ENCODE assay signal across 9 cellular contexts in the genomic region with DNA sequence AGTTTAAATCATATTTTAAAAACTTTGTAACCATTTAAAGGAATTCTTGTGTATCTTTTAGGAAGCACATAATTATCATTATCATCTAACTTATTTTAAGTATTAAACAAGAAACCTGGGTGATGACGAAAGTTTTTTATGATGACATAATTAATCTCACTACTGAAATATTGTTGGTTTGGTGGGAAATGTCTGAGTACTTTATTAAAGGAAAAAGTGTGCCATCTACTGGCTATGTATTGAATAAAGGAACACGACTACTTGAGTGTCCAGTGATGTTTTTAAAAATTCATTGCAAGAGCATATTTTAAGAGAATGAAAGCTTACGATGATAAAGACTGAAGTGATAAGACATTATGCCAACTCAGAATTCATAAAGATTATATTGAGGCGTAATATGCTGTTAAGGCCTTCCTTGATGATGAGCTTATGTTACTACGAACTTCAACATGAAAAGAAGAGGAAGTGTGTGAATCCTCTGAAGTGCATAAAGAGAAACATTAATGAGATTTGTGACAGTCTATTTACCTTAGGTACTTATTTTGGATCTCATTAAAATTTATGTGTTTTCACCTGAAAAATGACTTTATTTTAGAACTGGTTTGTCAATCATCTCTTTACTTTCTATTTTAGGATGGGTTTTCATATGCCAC. TPM values are rescaled to one million over a fixed set of nuclear protein-coding genes. Genes with fewer than 3 reads are reported as not detected.
DNase-seq lines count a peak whose midpoint lies in the region; ATAC-seq and TF ChIP-seq lines count a peak whose summit lies in the region.
"Had no signal": no experiment of that assay in that cellular context is flagged by ENCODE, and none has a peak within 500 bp of the region (broad histone marks: within the 10 kb centered on the region; RNA-seq: fewer than 3 reads in every experiment).

No MANE protein-coding gene starts in this region.

- no peak overlapping the region for H3K27ac ChIP-seq in HEK293 (ENCODE audit: extremely low read depth, low read depth, low read length)
- no peak overlapping the region for H3K27ac ChIP-seq in stomach

- TF ChIP-seq CTCF in HEK293 (tag by site-specific recombination; IDR thresholded peaks at IDR 0.05) (no peak), stomach (IDR thresholded peaks at IDR 0.05) (peak in 4 of 7 experiments; percentile 22 to 56 (median 50))
- TF ChIP-seq CTCF in activated CD8-positive, alpha-beta T cell treated with anti-CD3 and anti-CD28 coated beads for 36 hours (IDR thresholded peaks at IDR 0.05), result peak; percentile 52

- intact Hi-C loops in activated CD8-positive, alpha-beta T cell treated with anti-CD3 and anti-CD28 coated beads for 36 hours (cut with micrococcal nuclease), result loop anchor here (5.0 to 10.0 kb wide), 2 partner anchors 192 to 660 kb away; no protein-coding TSS in a partner anchor
- intact Hi-C loops in left cardiac atrium (cut with DNase I), result loop anchor here in 1 of 2 donors (5.0 to 10.0 kb wide), 2 partner anchors 120 to 192 kb away; no protein-coding TSS in a partner anchor
- intact Hi-C loops in stomach (cut with DNase I; ENCODE audit: low total_unique reads), result loop anchor here (10.0 kb wide), 1 partner anchor 190 kb away; no protein-coding TSS in a partner anchor

- POLR2A ChIA-PET in activated naive CD8-positive, alpha-beta T cell treated with anti-CD3 and anti-CD28 coated beads, Interleukin-2, amount 10 ng/mL, durations not matched to agents 7 days and 5 days (lab: Charles Lee), result interaction anchor here (1.8 kb wide), 1 partner anchor 184 kb away, joined by 9 read pairs; a partner anchor contains a TSS
- POLR2A ChIA-PET in HEK293 (lab: Yijun Ruan, JAX), result interaction anchor here (0.7 to 1.1 kb wide), 3 partner anchors 12 to 193 kb away, joined by 3 read pairs; a partner anchor contains a TSS
- POLR2A ChIA-PET in activated CD8-positive, alpha-beta T cell treated with anti-CD3 and anti-CD28 coated beads for 36 hours (lab: Charles Lee), result interaction anchor here (1.0 to 1.8 kb wide), 3 partner anchors 12 to 193 kb away, joined by 4 to 8 read pairs (median 4); a partner anchor contains a TSS

- WGBS in stomach, 5 donors, result 26 to 33% (median 31%) methylated on average over 5 of the region's 5 CpGs

- no peak for DNase-seq in activated naive CD8-positive, alpha-beta T cell treated with anti-CD3 and anti-CD28 coated beads, Interleukin-2, amount 10 ng/mL, durations not matched to agents 7 days and 5 days
- no peak for DNase-seq in activated naive CD8-positive, alpha-beta T cell treated with anti-CD3 and anti-CD28 coated beads, Interleukin-2, amount 50 U/mL, for 24 hours
- peak; percentile 59 for DNase-seq in NCI-H146 (lab: John Stamatoyannopoulos, UW)
- no peak for DNase-seq in activated CD8-positive, alpha-beta T cell treated with anti-CD3 and anti-CD28 coated beads for 36 hours
- no peak for DNase-seq in left cardiac atrium
- DNase-seq in stomach, result no peak
- no peak for DNase-seq in occipital lobe (lab: John Stamatoyannopoulos, UW)

- peak overlapping the region; percentile 48 for H3K27ac Mint-ChIP-seq in activated naive CD8-positive, alpha-beta T cell treated with anti-CD3 and anti-CD28 coated beads, Interleukin-2, amount 10 ng/mL, durations not matched to agents 7 days and 5 days
- no peak overlapping the region for H3K27ac Mint-ChIP-seq in activated naive CD8-positive, alpha-beta T cell treated with anti-CD3 and anti-CD28 coated beads, Interleukin-2, amount 50 U/mL, for 24 hours
- peak overlapping the region; percentile 55 for H3K27ac Mint-ChIP-seq in activated CD8-positive, alpha-beta T cell treated with anti-CD3 and anti-CD28 coated beads for 36 hours
- H3K27ac Mint-ChIP-seq: dendritic cell treated with granulocyte-macrophage colony-stimulating factor and Interleukin-4, amounts not matched to agents 40 ng/mL and 50 ng/mL, for 4 days had no signal

- no peak for TF ChIP-seq POLR2A in stomach (IDR thresholded peaks at IDR 0.05)

- H3K36me3 Mint-ChIP-seq in activated naive CD8-positive, alpha-beta T cell treated with anti-CD3 and anti-CD28 coated beads, Interleukin-2, amount 10 ng/mL, durations not matched to agents 7 days and 5 days, result peaks cover 9% of the 10 kb centered on the region
- H3K36me3 Mint-ChIP-seq in activated naive CD8-positive, alpha-beta T cell treated with anti-CD3 and anti-CD28 coated beads, Interleukin-2, amount 50 U/mL, for 24 hours (ENCODE audit: low read depth), result peaks cover 1% of the 10 kb centered on the region
- H3K36me3 Mint-ChIP-seq in activated CD8-positive, alpha-beta T cell treated with anti-CD3 and anti-CD28 coated beads for 36 hours (ENCODE audit: low read depth), result peaks cover 5% of the 10 kb centered on the region

- peak overlapping the region; percentile 45 for H3K4me3 Mint-ChIP-seq in activated naive CD8-positive, alpha-beta T cell treated with anti-CD3 and anti-CD28 coated beads, Interleukin-2, amount 10 ng/mL, durations not matched to agents 7 days and 5 days
- no peak overlapping the region for H3K4me3 Mint-ChIP-seq in activated naive CD8-positive, alpha-beta T cell treated with anti-CD3 and anti-CD28 coated beads, Interleukin-2, amount 50 U/mL, for 24 hours
- H3K4me3 Mint-ChIP-seq in activated CD8-positive, alpha-beta T cell treated with anti-CD3 and anti-CD28 coated beads for 36 hours, result no peak overlapping the region
- H3K4me3 Mint-ChIP-seq: dendritic cell treated with granulocyte-macrophage colony-stimulating factor and Interleukin-4, amounts not matched to agents 40 ng/mL and 50 ng/mL, for 4 days had no signal

- H3K36me3 ChIP-seq in HEK293 (ENCODE audit: control insufficient read depth in 2 of 2, insufficient read depth in 1 of 2, low read length in 2 of 2) (peaks cover 27 to 35% of the 10 kb centered on the region in 2 experiments), stomach (peaks cover 7 to 42% (median 35%) of the 10 kb centered on the region in 4 donors)

- CTCF ChIA-PET in HEK293 (lab: Yijun Ruan, JAX), result interaction anchor here (0.5 to 4.4 kb wide), 50 partner anchors 11 to 1160 kb away, joined by 3 to 59 read pairs (median 5); a partner anchor contains a TSS
- CTCF ChIA-PET in activated CD8-positive, alpha-beta T cell treated with anti-CD3 and anti-CD28 coated beads for 36 hours (lab: Charles Lee), result interaction anchor here (0.7 to 3.6 kb wide), 33 partner anchors 8 to 662 kb away, joined by 3 to 48 read pairs (median 5); a partner anchor contains a TSS

- ATAC-seq in activated naive CD8-positive, alpha-beta T cell treated with anti-CD3 and anti-CD28 coated beads, Interleukin-2, amount 10 ng/mL, durations not matched to agents 7 days and 5 days (ENCODE audit: low read depth), result peak; percentile 65
- ATAC-seq in activated naive CD8-positive, alpha-beta T cell treated with anti-CD3 and anti-CD28 coated beads, Interleukin-2, amount 50 U/mL, for 24 hours, result no peak
- ATAC-seq in activated CD8-positive, alpha-beta T cell treated with anti-CD3 and anti-CD28 coated beads for 36 hours, result peak; percentile 87
- ATAC-seq in left cardiac atrium, result peak; percentile 41 to 72

- peaks cover 6% of the 10 kb centered on the region for H3K4me1 Mint-ChIP-seq in activated naive CD8-positive, alpha-beta T cell treated with anti-CD3 and anti-CD28 coated beads, Interleukin-2, amount 10 ng/mL, durations not matched to agents 7 days and 5 days
- peaks cover 5% of the 10 kb centered on the region for H3K4me1 Mint-ChIP-seq in activated naive CD8-positive, alpha-beta T cell treated with anti-CD3 and anti-CD28 coated beads, Interleukin-2, amount 50 U/mL, for 24 hours
- H3K4me1 Mint-ChIP-seq in activated CD8-positive, alpha-beta T cell treated with anti-CD3 and anti-CD28 coated beads for 36 hours (ENCODE audit: low read depth), result peaks cover 9% of the 10 kb centered on the region

- H3K4me3 ChIP-seq in HEK293 (ENCODE audit: low read depth, low read length) (no peak overlapping the region), stomach (no peak overlapping the region)

- H3K4me1 ChIP-seq in HEK293 (ENCODE audit: control insufficient read depth, insufficient read depth, low read length), result no peaks in the 10 kb centered on the region
- H3K4me1 ChIP-seq in stomach, result peaks cover 0 to 9% (median 3%) of the 10 kb centered on the region in 4 donors

- no peaks in the 10 kb centered on the region for H3K9me3 Mint-ChIP-seq in activated naive CD8-positive, alpha-beta T cell treated with anti-CD3 and anti-CD28 coated beads, Interleukin-2, amount 10 ng/mL, durations not matched to agents 7 days and 5 days
- H3K9me3 Mint-ChIP-seq in activated naive CD8-positive, alpha-beta T cell treated with anti-CD3 and anti-CD28 coated beads, Interleukin-2, amount 50 U/mL, for 24 hours, result no peaks in the 10 kb centered on the region
- H3K9me3 Mint-ChIP-seq in activated CD8-positive, alpha-beta T cell treated with anti-CD3 and anti-CD28 coated beads for 36 hours, result no peaks in the 10 kb centered on the region
- H3K9me3 Mint-ChIP-seq: dendritic cell treated with granulocyte-macrophage colony-stimulating factor and Interleukin-4, amounts not matched to agents 40 ng/mL and 50 ng/mL, for 4 days had no signal

- H3K9me3 ChIP-seq in HEK293 (ENCODE audit: control insufficient read depth, insufficient read depth, low read depth, low read length), result no peaks in the 10 kb centered on the region
- H3K9me3 ChIP-seq in stomach, result no peaks in the 10 kb centered on the region

- H3K27me3 ChIP-seq in stomach, result no peaks in the 10 kb centered on the region

- TF ChIP-seq EP300 in stomach (IDR thresholded peaks at IDR 0.05), result no peak

- H3K27me3 Mint-ChIP-seq in activated naive CD8-positive, alpha-beta T cell treated with anti-CD3 and anti-CD28 coated beads, Interleukin-2, amount 10 ng/mL, durations not matched to agents 7 days and 5 days, result no peaks in the 10 kb centered on the region
- H3K27me3 Mint-ChIP-seq in activated naive CD8-positive, alpha-beta T cell treated with anti-CD3 and anti-CD28 coated beads, Interleukin-2, amount 50 U/mL, for 24 hours, result no peaks in the 10 kb centered on the region
- no peaks in the 10 kb centered on the region for H3K27me3 Mint-ChIP-seq in activated CD8-positive, alpha-beta T cell treated with anti-CD3 and anti-CD28 coated beads for 36 hours
- H3K27me3 Mint-ChIP-seq: dendritic cell treated with granulocyte-macrophage colony-stimulating factor and Interleukin-4, amounts not matched to agents 40 ng/mL and 50 ng/mL, for 4 days had no signal

RNA-seq across cellular contexts. Expression of a gene that starts 12.0 kb away (rescaled TPM):
- 10 to 100 TPM; 24.7 to 25.1 TPM for total RNA-seq in activated naive CD8-positive, alpha-beta T cell treated with anti-CD3 and anti-CD28 coated beads, Interleukin-2, amount 10 ng/mL, durations not matched to agents 7 days and 5 days
- total RNA-seq in activated CD8-positive, alpha-beta T cell treated with anti-CD3 and anti-CD28 coated beads for 36 hours, result 10 to 100 TPM; 41.5 to 49.1 TPM
- total RNA-seq in left cardiac atrium (10 to 100 TPM in 1 of 2 donors, 1 to 10 TPM in 1; 7.9 to 14.8 TPM), stomach (100 to 1,000 TPM in 1 of 5 donors, 10 to 100 TPM in 4; 49.7 to 124 (median 52.5) TPM), occipital lobe (39.5 TPM)
- polyA plus RNA-seq in stomach, result 10 to 100 TPM in 1 of 3 donors, 1 to 10 TPM in 2; 7.0 to 10.2 (median 9.3) TPM

RNA-seq across cellular contexts. Expression of a gene that starts 17.8 kb away (rescaled TPM):
- 10 to 100 TPM; 10.6 to 10.8 TPM for total RNA-seq in activated naive CD8-positive, alpha-beta T cell treated with anti-CD3 and anti-CD28 coated beads, Interleukin-2, amount 10 ng/mL, durations not matched to agents 7 days and 5 days
- 1 to 10 TPM; 8.5 to 8.6 TPM for total RNA-seq in activated CD8-positive, alpha-beta T cell treated with anti-CD3 and anti-CD28 coated beads for 36 hours
- total RNA-seq in left cardiac atrium, result 10 to 100 TPM; 22.1 to 27.5 TPM
- 10 to 100 TPM in 4 of 5 donors, 1 to 10 TPM in 1; 9.9 to 36.0 (median 24.3) TPM for total RNA-seq in stomach
- polyA plus RNA-seq in stomach, result 10 to 100 TPM in 2 of 3 donors, 1 to 10 TPM in 1; 9.3 to 28.9 (median 17.6) TPM
- 81.1 TPM for total RNA-seq in occipital lobe
